Comparison of ENCODE assay signal across 1 cellular context in the genomic region with DNA sequence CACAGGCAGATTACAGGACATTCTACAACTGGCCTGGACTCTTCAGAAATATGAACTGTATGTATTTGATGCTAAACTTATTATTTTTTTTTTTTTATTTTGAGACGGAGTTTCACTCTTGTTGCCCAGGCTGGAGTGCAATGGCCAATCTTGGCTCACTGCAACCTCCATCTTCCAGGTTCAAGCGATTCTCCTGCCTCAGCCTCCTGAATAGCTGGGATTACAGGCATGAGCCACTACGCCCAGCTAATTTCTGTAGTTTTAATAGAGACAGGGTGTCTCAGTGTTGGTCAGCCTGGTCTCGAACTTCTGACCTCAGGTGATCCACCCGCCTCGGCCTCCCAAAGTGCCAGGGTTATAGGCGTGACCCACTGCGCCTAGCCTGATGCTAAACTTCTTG.
TF ChIP-seq lines count a peak whose summit lies in the region.

No MANE protein-coding gene starts in this region.

TF ChIP-seq in K562, 482 proteins besides CTCF, POLR2A, EP300 and RAD21:
- TF ChIP-seq SUPT5H (IDR thresholded peaks at IDR 0.05): 0 out of 2 replicates have a peak, but pooled peaks have one; percentile 57
TF ChIP-seq in K562: peak in this region for 1; not testable (repeated sequence) for 481.
